ENCODE assay signal across 9 cellular contexts in the genomic region with DNA sequence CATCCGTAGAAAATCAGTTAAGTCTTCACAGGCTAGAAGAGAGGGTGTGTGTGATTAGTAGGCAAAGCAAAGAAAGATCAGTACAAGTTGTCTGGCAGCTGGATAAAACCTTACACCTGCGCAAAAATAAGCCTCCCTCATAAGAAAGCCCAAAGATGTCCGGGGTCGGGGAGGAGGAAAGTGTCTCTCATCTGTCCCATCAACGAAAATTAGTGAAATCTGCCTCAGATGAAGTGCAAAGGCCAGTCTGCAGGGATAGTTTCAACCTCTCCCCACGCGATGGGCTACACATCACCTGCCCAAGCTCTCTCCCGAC.
DNase-seq lines count a peak whose midpoint lies in the region; ATAC-seq and TF ChIP-seq lines count a peak whose summit lies in the region.
"Had no signal": no experiment of that assay in that cellular context is flagged by ENCODE, and none has a peak within 500 bp of the region (broad histone marks: within the 10 kb centered on the region; RNA-seq: fewer than 3 reads in every experiment).

No MANE protein-coding gene starts in this region.

- peak overlapping the region; percentile 72 for H3K4me3 Mint-ChIP-seq in osteocyte (ENCODE audit: unreplicated experiment)

- no peaks in the 10 kb centered on the region for H3K27me3 ChIP-seq in Panc1 (ENCODE audit: control insufficient read depth, insufficient read depth, low read length)

- H3K27me3 Mint-ChIP-seq in osteocyte (ENCODE audit: unreplicated experiment), result peaks cover 27% of the 10 kb centered on the region

- TF ChIP-seq CTCF in Panc1 (IDR thresholded peaks at IDR 0.05) (no peak), epithelial cell of esophagus (IDR thresholded peaks at IDR 0.05; ENCODE audit: insufficient read depth, low read depth, low read length, missing control alignments) (no peak), osteocyte (IDR thresholded peaks at IDR 0.05) (no peak)

- H3K36me3 ChIP-seq in ES-I3 (ENCODE audit: insufficient read depth, low read length), result no peaks in the 10 kb centered on the region
- H3K36me3 ChIP-seq in Panc1 (ENCODE audit: control insufficient read depth, insufficient read depth, low read length), result no peaks in the 10 kb centered on the region
- H3K36me3 ChIP-seq: prostate gland had no signal

- DNase-seq in Panc1 (ENCODE audit: low read depth, low spot score) (no peak), epithelial cell of esophagus (ENCODE audit: low read depth) (no peak), osteocyte (ENCODE audit: extremely low spot score, unreplicated experiment) (no peak), T-helper 9 cell (no peak)

- H3K9me3 ChIP-seq in ES-I3 (ENCODE audit: control insufficient read depth, insufficient read depth, low read length), result no peaks in the 10 kb centered on the region
- H3K9me3 ChIP-seq in Panc1 (ENCODE audit: control insufficient read depth, insufficient read depth, low read depth, low read length), result no peaks in the 10 kb centered on the region
- H3K9me3 ChIP-seq: prostate gland had no signal

- in situ Hi-C loops in Panc1 (cut with HindIII; ENCODE audit: low pct_unique_long_range_greater_than_20kb, low sequenced_read_pairs), result no loop called here

- intact Hi-C loops in Panc1 (cut with micrococcal nuclease; ENCODE audit: unreplicated experiment), result no loop called here

- no peaks in the 10 kb centered on the region for H3K36me3 Mint-ChIP-seq in osteocyte (ENCODE audit: unreplicated experiment)

- BruUV-seq in Panc1 (replicated peaks; lab: Mats Ljungman, UMichigan), result no TSS peak

- no peak overlapping the region for H3K27ac Mint-ChIP-seq in osteocyte (ENCODE audit: unreplicated experiment)

- peak overlapping the region; percentile 76 for H3K27ac ChIP-seq in Panc1 (ENCODE audit: low read length)
- H3K27ac ChIP-seq: prostate gland had no signal

- POLR2A ChIA-PET in Panc1 (lab: Charles Lee), result no interaction called here

- H3K4me3 ChIP-seq in Panc1 (ENCODE audit: low read depth in 2 of 2, low read length in 2 of 2) (peak overlapping the region; percentile 63), epithelial cell of esophagus (ENCODE audit: low read length) (peak overlapping the region; percentile 50)

- peaks cover 7% of the 10 kb centered on the region for H3K4me1 Mint-ChIP-seq in osteocyte (ENCODE audit: unreplicated experiment)

- H3K4me1 ChIP-seq in ES-I3 (ENCODE audit: insufficient read depth, low read length), result no peaks in the 10 kb centered on the region
- peaks cover 9% of the 10 kb centered on the region for H3K4me1 ChIP-seq in Panc1 (ENCODE audit: control insufficient read depth, insufficient read depth, low read length)
- H3K4me1 ChIP-seq: prostate gland had no signal

- H3K9me3 Mint-ChIP-seq in osteocyte (ENCODE audit: unreplicated experiment), result no peaks in the 10 kb centered on the region

- ATAC-seq in Panc1 (no peak), GM18867 (IDR thresholded peaks at IDR 0.05; ENCODE audit: unreplicated experiment) (no peak), GM19328 (IDR thresholded peaks at IDR 0.05; ENCODE audit: unreplicated experiment) (no peak), HG03439 (IDR thresholded peaks at IDR 0.05; ENCODE audit: unreplicated experiment) (no peak)

- peak overlapping the region; percentile 67 for H3K9ac ChIP-seq in ES-I3 (ENCODE audit: low read depth, low read length)

- CTCF ChIA-PET in Panc1 (lab: Charles Lee), result no interaction called here
